Comparison of ENCODE assay signal across 8 cellular contexts in genomic region chr22:17919276-17920144, GRCh38.
DNase-seq lines count a peak whose midpoint lies in the region; ATAC-seq and TF ChIP-seq lines count a peak whose summit lies in the region.

No MANE protein-coding gene starts in this region.

- H3K9ac ChIP-seq in HUES64 (ENCODE audit: low read depth, low read length) (no peak overlapping the region), smooth muscle cell (ENCODE audit: low read depth) (peak overlapping the region; percentile 49)

- H4K20me1 ChIP-seq in smooth muscle cell (ENCODE audit: low read depth) = peaks cover 39% of the 10 kb centered on the region

- H3K4me1 ChIP-seq in HUES64 (ENCODE audit: insufficient read depth, low read length) = peaks cover 48% of the 10 kb centered on the region
- H3K4me1 ChIP-seq in adrenal gland (replicated peaks in 1 of 2) = peaks cover 47 to 61% of the 10 kb centered on the region in 2 donors
- peaks cover 33% of the 10 kb centered on the region for H3K4me1 ChIP-seq in right cardiac atrium (ENCODE audit: control insufficient read depth, insufficient read depth, low read length)
- H3K4me1 ChIP-seq in smooth muscle cell (ENCODE audit: low read depth) = peaks cover 28% of the 10 kb centered on the region

- DNase-seq in adrenal gland (peak in 5 of 7 donors; percentile 29 to 52 (median 38)), right cardiac atrium (peak in 2 of 3 donors; percentile 31 to 71), smooth muscle cell (lab: John Stamatoyannopoulos, UW; ENCODE audit: unreplicated experiment) (no peak), NAMALWA (ENCODE audit: low spot score) (no peak), left lobe of liver (ENCODE audit: low spot score) (no peak), activated gamma-delta T cell treated with Interleukin-2 at 50 U/mL for 16 hours (no peak)

- H3K27ac ChIP-seq in HUES64 (ENCODE audit: low read depth, low read length) (no peak overlapping the region), adrenal gland (peak overlapping the region in 4 of 5 donors; percentile 41 to 93 (median 76)), right cardiac atrium (ENCODE audit: low read length) (peak overlapping the region; percentile 96), smooth muscle cell (ENCODE audit: low read depth) (peak overlapping the region; percentile 94)

- H3K79me2 ChIP-seq in smooth muscle cell (ENCODE audit: low read depth) = peaks cover 46% of the 10 kb centered on the region

- no peak overlapping the region for H2AFZ ChIP-seq in smooth muscle cell (ENCODE audit: low read depth)

- H3K27me3 ChIP-seq in HUES64 (ENCODE audit: insufficient read depth, low read length) (no peaks in the 10 kb centered on the region), adrenal gland (no peaks in the 10 kb centered on the region), right cardiac atrium (ENCODE audit: control insufficient read depth, insufficient read depth) (no peaks in the 10 kb centered on the region), smooth muscle cell (ENCODE audit: low read depth) (no peaks in the 10 kb centered on the region)

- H3K9me3 ChIP-seq in HUES64 (ENCODE audit: insufficient read depth, low read depth, low read length) (no peaks in the 10 kb centered on the region), adrenal gland (replicated peaks in 1 of 3) (no peaks in the 10 kb centered on the region), right cardiac atrium (ENCODE audit: control insufficient read depth, low read length) (no peaks in the 10 kb centered on the region), smooth muscle cell (replicated peaks; ENCODE audit: low read depth) (no peaks in the 10 kb centered on the region)

- H3K36me3 ChIP-seq in HUES64 (ENCODE audit: insufficient read depth, low read length) = no peaks in the 10 kb centered on the region
- no peaks in the 10 kb centered on the region for H3K36me3 ChIP-seq in adrenal gland (replicated peaks in 1 of 2)
- H3K36me3 ChIP-seq in smooth muscle cell (ENCODE audit: low read depth) = no peaks in the 10 kb centered on the region

- H3K4me2 ChIP-seq in smooth muscle cell = peak overlapping the region; percentile 81

- 70% methylated on average over 11 of the region's 11 CpGs for WGBS in HUES64
- 73 to 87% (median 77%) methylated on average over 6 to 11 of the region's 11 CpGs for WGBS in adrenal gland, 4 donors
- 55% methylated on average over 11 of the region's 11 CpGs for WGBS in right cardiac atrium
- WGBS in smooth muscle cell (ENCODE audit: low lambda C conversion rate) = 37% methylated on average over 11 of the region's 11 CpGs

- TF ChIP-seq CTCF in adrenal gland (IDR thresholded peaks at IDR 0.05) = no peak
- no peak for TF ChIP-seq CTCF in smooth muscle cell (IDR thresholded peaks at IDR 0.05; ENCODE audit: borderline replicate concordance, insufficient read depth, poor library complexity, severe bottlenecking)

- H3K4me3 ChIP-seq in HUES64 (ENCODE audit: low read length) (peak overlapping the region; percentile 13; the same call in 1 of the 2 replicates), adrenal gland (peak overlapping the region in 1 of 4 donors; percentile 15), right cardiac atrium (ENCODE audit: low read length) (no peak overlapping the region), smooth muscle cell (peak overlapping the region; percentile 19)

- peaks cover 37% of the 10 kb centered on the region for H3F3A ChIP-seq in smooth muscle cell (ENCODE audit: low read depth)

- ATAC-seq in right cardiac atrium = peak; percentile 39 to 57
- ATAC-seq in left lobe of liver = no peak
- no peak for ATAC-seq in GM21529 (IDR thresholded peaks at IDR 0.05; ENCODE audit: unreplicated experiment)

- no peak for TF ChIP-seq POLR2A in adrenal gland (IDR thresholded peaks at IDR 0.05)

- intact Hi-C loops in adrenal gland (cut with DNase I) (loop anchor here (10.0 kb wide), 2 partner anchors 75 to 105 kb away; partner anchors contain the start of gene MICAL3 (in 1 of the 2)), right cardiac atrium (cut with DNase I) (loop anchor here in 1 of 4 donors (5.0 to 10.0 kb wide), 2 partner anchors 83 to 155 kb away; partner anchors contain the start of gene PEX26)

Comparison
In these comparisons a context has a peak if more than half of its experiments do, and no peak if none do; other contexts are left out.
1. DNase-seq: peak in adrenal gland (5 of 7) and right cardiac atrium (2 of 3); none in smooth muscle cell (single experiment), NAMALWA (single experiment), left lobe of liver (single experiment) and activated gamma-delta T cell treated with Interleukin-2 at 50 U/mL for 16 hours (single experiment).
2. ATAC-seq: peak in right cardiac atrium (2 of 2); none in left lobe of liver (single experiment) and GM21529 (single experiment).